Comparison of ENCODE assay signal across 2 cellular contexts in genomic region chr7:111509298-111509697, GRCh38.
TF ChIP-seq lines count a peak whose summit lies in the region.

No MANE protein-coding gene starts in this region.

TF ChIP-seq in A549, 52 proteins besides CTCF, POLR2A, EP300 and RAD21 (continued from another document):
- no peak for TF ChIP-seq REST (IDR thresholded peaks at IDR 0.05)
- TF ChIP-seq FOSL2 (IDR thresholded peaks at IDR 0.05) = no peak
- TF ChIP-seq FOSL2 (CRISPR knock-in tag; IDR thresholded peaks at IDR 0.05) = peak; percentile 26; the same call in 1 of the 2 replicates

TF ChIP-seq in SK-N-SH, 30 proteins besides CTCF, POLR2A, EP300 and RAD21 (continued from another document):
- TF ChIP-seq PBX3 (IDR thresholded peaks at IDR 0.05) (peak; percentile 33; the same call in 1 of the 2 replicates), RXRA (IDR thresholded peaks at IDR 0.05; ENCODE audit: borderline replicate concordance, low read depth) (no peak), JUND (IDR thresholded peaks at IDR 0.05) (no peak), GATA2 (CRISPR knock-in tag; IDR thresholded peaks at IDR 0.05) (no peak), USF1 (IDR thresholded peaks at IDR 0.05; ENCODE audit: borderline replicate concordance, low read depth) (no peak)
